ENCODE assay signal across 8 cellular contexts in genomic region chr18:24726727-24727539, GRCh38.
A peak's percentile ranks its signal among the peaks of the same experiment; 100 is the strongest.
DNase-seq lines count a peak whose midpoint lies in the region; ATAC-seq and TF ChIP-seq lines count a peak whose summit lies in the region.

No MANE protein-coding gene starts in this region.

- H3K27me3 Mint-ChIP-seq in CD14-positive monocyte (ENCODE audit: low read depth in 3 of 3): peaks cover 0 to 2% (median 2%) of the 10 kb centered on the region in 3 donors

- no peak overlapping the region for H3K27ac Mint-ChIP-seq in CD14-positive monocyte

- no peak overlapping the region for H3K4me3 ChIP-seq in H7 (ENCODE audit: insufficient read depth, low read depth, low read length)
- no peak overlapping the region for H3K4me3 ChIP-seq in lung

- H3K9me3 ChIP-seq in lung (ENCODE audit: control insufficient read depth in 2 of 2, insufficient read depth in 1 of 2, low read length in 1 of 2): no peaks in the 10 kb centered on the region

- no peak overlapping the region for H3K4me3 Mint-ChIP-seq in CD14-positive monocyte

- H3K4me1 ChIP-seq in lung (ENCODE audit: control insufficient read depth in 2 of 2, insufficient read depth in 2 of 2, low read length in 2 of 2): no peaks in the 10 kb centered on the region

- DNase-seq in CD14-positive monocyte (ENCODE audit: low spot score) (no peak), H7 (peak; percentile 46), NCI-H345 (lab: John Stamatoyannopoulos, UW) (peak; percentile 80), dermis microvascular lymphatic vessel endothelial cell (ENCODE audit: low read depth in 2 of 2) (peak; percentile 70 to 81), lung (ENCODE audit: low spot score) (peak; percentile 49)
- peak; percentile 70 for DNase-seq in activated CD4-positive, alpha-beta T cell treated with anti-CD3 and anti-CD28 coated beads for 48 hours
- DNase-seq in stimulated activated CD8-positive, alpha-beta memory T cell treated with anti-CD3 and anti-CD28 coated beads, Interleukin-15, amount 100 ng/mL, for 1 hour (ENCODE audit: low read depth): peak; percentile 19

- H3K4me1 Mint-ChIP-seq in CD14-positive monocyte: peaks cover 5% of the 10 kb centered on the region

- H3K9me3 Mint-ChIP-seq in CD14-positive monocyte: no peaks in the 10 kb centered on the region

- peak; percentile 88 for TF ChIP-seq CTCF in CD14-positive monocyte (IDR thresholded peaks at IDR 0.05)
- peak; percentile 65 for TF ChIP-seq CTCF in lung (IDR thresholded peaks at IDR 0.05; ENCODE audit: control extremely low read depth, extremely low read depth)

- H3K36me3 Mint-ChIP-seq in CD14-positive monocyte: no peaks in the 10 kb centered on the region

- H3K36me3 ChIP-seq in H7 (replicated peaks; ENCODE audit: control insufficient read depth, insufficient read depth, low read length) (no peaks in the 10 kb centered on the region), lung (ENCODE audit: control insufficient read depth in 2 of 2, insufficient read depth in 2 of 2, low read length in 2 of 2) (no peaks in the 10 kb centered on the region)

- peak; percentile 55 for ATAC-seq in lung (ENCODE audit: insufficient read depth, low FRiP score)
- ATAC-seq in HG02970 (IDR thresholded peaks at IDR 0.05; ENCODE audit: low FRiP score, unreplicated experiment): no peak

- H3K27me3 ChIP-seq in H7 (ENCODE audit: control insufficient read depth, insufficient read depth, low read length) (no peaks in the 10 kb centered on the region; the same call in none of the 2 replicates), lung (ENCODE audit: control insufficient read depth, insufficient read depth) (no peaks in the 10 kb centered on the region)

- 52 to 57% methylated on average over 18 of the region's 18 CpGs for WGBS in lung, 2 donors

- H3K27ac ChIP-seq in lung (ENCODE audit: low read depth in 1 of 2, low read length in 1 of 2): no peak overlapping the region

- intact Hi-C loops in CD14-positive monocyte (cut with micrococcal nuclease): loop anchor here (5.0 to 10.0 kb wide), 3 partner anchors 122 to 370 kb away; no protein-coding TSS in a partner anchor
